In genomic region chr19:9912551-9913236, GRCh38 we compare ENCODE assay signal across 14 cellular contexts. TPM values are rescaled to one million over a fixed set of nuclear protein-coding genes. Genes with fewer than 3 reads are reported as not detected.
DNase-seq lines count a peak whose midpoint lies in the region; ATAC-seq and TF ChIP-seq lines count a peak whose summit lies in the region.
"Had no signal": no experiment of that assay in that cellular context is flagged by ENCODE, and none has a peak within 500 bp of the region (broad histone marks: within the 10 kb centered on the region; RNA-seq: fewer than 3 reads in every experiment).

No MANE protein-coding gene starts in this region.

- peaks cover 16% of the 10 kb centered on the region for H3K4me1 Mint-ChIP-seq in activated CD4-positive, alpha-beta T cell treated with anti-CD3 and anti-CD28 coated beads, Interleukin-2, amount 10 ng/mL, durations not matched to agents 7 days and 5 days
- peaks cover 12% of the 10 kb centered on the region for H3K4me1 Mint-ChIP-seq in WTC11
- H3K4me1 Mint-ChIP-seq in stimulated activated naive CD8-positive, alpha-beta T cell treated with anti-CD3 and anti-CD28 coated beads, Interleukin-15, amount 100 ng/mL, for 72 hours, result peaks cover 13% of the 10 kb centered on the region

- H3K27me3 Mint-ChIP-seq in activated CD4-positive, alpha-beta T cell treated with anti-CD3 and anti-CD28 coated beads, Interleukin-2, amount 10 ng/mL, durations not matched to agents 7 days and 5 days, result peaks cover 30% of the 10 kb centered on the region
- H3K27me3 Mint-ChIP-seq in WTC11 (ENCODE audit: low read depth), result peaks cover 5% of the 10 kb centered on the region; the same call in 1 of the 2 replicates
- H3K27me3 Mint-ChIP-seq in stimulated activated naive CD8-positive, alpha-beta T cell treated with anti-CD3 and anti-CD28 coated beads, Interleukin-15, amount 100 ng/mL, for 72 hours, result peaks cover 24% of the 10 kb centered on the region

- POLR2A ChIA-PET in activated CD4-positive, alpha-beta T cell treated with anti-CD3 and anti-CD28 coated beads, Interleukin-2, amount 10 ng/mL, durations not matched to agents 7 days and 5 days (lab: Charles Lee), result interaction anchor here (0.6 kb wide), 1 partner anchor 468 kb away, joined by 3 read pairs; the partner anchor contains the start of gene TYK2
- POLR2A ChIA-PET in WTC11 (lab: Charles Lee), result interaction anchor here (0.6 to 0.9 kb wide), 2 partner anchors 11 to 1307 kb away, joined by 3 read pairs; no protein-coding TSS in a partner anchor

- CTCF ChIA-PET in activated CD4-positive, alpha-beta T cell treated with anti-CD3 and anti-CD28 coated beads, Interleukin-2, amount 10 ng/mL, durations not matched to agents 7 days and 5 days (lab: Charles Lee), result interaction anchor here (0.6 to 0.7 kb wide), 2 partner anchors 127 to 494 kb away, joined by 3 to 4 read pairs; no protein-coding TSS in a partner anchor
- CTCF ChIA-PET in WTC11 (lab: Charles Lee), result interaction anchor here (0.5 to 1.4 kb wide), 6 partner anchors 18 to 149 kb away, joined by 3 to 7 read pairs (median 3); no protein-coding TSS in a partner anchor

- DNase-seq in activated CD4-positive, alpha-beta T cell treated with anti-CD3 and anti-CD28 coated beads, Interleukin-2, amount 10 ng/mL, durations not matched to agents 7 days and 5 days, result no peak
- DNase-seq in activated CD4-positive, alpha-beta T cell treated with anti-CD3 and anti-CD28 coated beads for 48 hours, result no peak
- DNase-seq in WTC11 (ENCODE audit: low spot score), result no peak
- DNase-seq in stimulated activated naive CD8-positive, alpha-beta T cell treated with anti-CD3 and anti-CD28 coated beads, Interleukin-15, amount 100 ng/mL, for 72 hours, result no peak
- no peak for DNase-seq in mesenteric fat pad (ENCODE audit: low spot score)
- DNase-seq: effector memory CD8-positive, alpha-beta T cell; NCI-H1048; nephron progenitor cell; stimulated activated CD4-positive, alpha-beta T cell treated with anti-CD3 and anti-CD28 coated beads, Interleukin-15, amount 100 ng/mL, for 24 hours had no signal

- ATAC-seq in WTC11 (no peak), GM21381 (IDR thresholded peaks at IDR 0.05; ENCODE audit: unreplicated experiment) (no peak), HG02571 (IDR thresholded peaks at IDR 0.05; ENCODE audit: unreplicated experiment) (no peak)
- ATAC-seq in stimulated activated naive CD8-positive, alpha-beta T cell treated with anti-CD3 and anti-CD28 coated beads, Interleukin-15, amount 100 ng/mL, for 72 hours, result no peak
- ATAC-seq: activated CD4-positive, CD25-positive, alpha-beta regulatory T cell treated with anti-CD3 and anti-CD28 coated beads, Interleukin-2, amount 50 U/mL, for 24 hours; effector memory CD8-positive, alpha-beta T cell had no signal

- peak overlapping the region; percentile 53 for H3K4me3 ChIP-seq in iPS-11a (ENCODE audit: low read depth, low read length)

- TF ChIP-seq CTCF in WTC11 (IDR thresholded peaks at IDR 0.05), result no peak

- no peaks in the 10 kb centered on the region for H3K9me3 Mint-ChIP-seq in activated CD4-positive, alpha-beta T cell treated with anti-CD3 and anti-CD28 coated beads, Interleukin-2, amount 10 ng/mL, durations not matched to agents 7 days and 5 days
- H3K9me3 Mint-ChIP-seq in WTC11, result no peaks in the 10 kb centered on the region
- no peaks in the 10 kb centered on the region for H3K9me3 Mint-ChIP-seq in stimulated activated naive CD8-positive, alpha-beta T cell treated with anti-CD3 and anti-CD28 coated beads, Interleukin-15, amount 100 ng/mL, for 72 hours
- H3K9me3 Mint-ChIP-seq: effector memory CD8-positive, alpha-beta T cell; nephron progenitor cell had no signal

- H3K27ac Mint-ChIP-seq in activated CD4-positive, alpha-beta T cell treated with anti-CD3 and anti-CD28 coated beads, Interleukin-2, amount 10 ng/mL, durations not matched to agents 7 days and 5 days, result peak overlapping the region; percentile 23
- H3K27ac Mint-ChIP-seq in WTC11, result peak overlapping the region; percentile 9; the same call in 1 of the 2 replicates
- no peak overlapping the region for H3K27ac Mint-ChIP-seq in stimulated activated naive CD8-positive, alpha-beta T cell treated with anti-CD3 and anti-CD28 coated beads, Interleukin-15, amount 100 ng/mL, for 72 hours
- H3K27ac Mint-ChIP-seq: activated naive CD8-positive, alpha-beta T cell; nephron progenitor cell had no signal

- peak overlapping the region; percentile 62 for H3K4me3 Mint-ChIP-seq in activated CD4-positive, alpha-beta T cell treated with anti-CD3 and anti-CD28 coated beads, Interleukin-2, amount 10 ng/mL, durations not matched to agents 7 days and 5 days
- no peak overlapping the region for H3K4me3 Mint-ChIP-seq in WTC11
- peak overlapping the region; percentile 44 to 46 for H3K4me3 Mint-ChIP-seq in stimulated activated naive CD8-positive, alpha-beta T cell treated with anti-CD3 and anti-CD28 coated beads, Interleukin-15, amount 100 ng/mL, for 72 hours
- H3K4me3 Mint-ChIP-seq: activated naive CD8-positive, alpha-beta T cell; effector memory CD8-positive, alpha-beta T cell; nephron progenitor cell had no signal

- H3K36me3 Mint-ChIP-seq in activated CD4-positive, alpha-beta T cell treated with anti-CD3 and anti-CD28 coated beads, Interleukin-2, amount 10 ng/mL, durations not matched to agents 7 days and 5 days (ENCODE audit: low read depth), result no peaks in the 10 kb centered on the region
- no peaks in the 10 kb centered on the region; the same call in 1 of the 2 replicates for H3K36me3 Mint-ChIP-seq in WTC11
- H3K36me3 Mint-ChIP-seq: activated naive CD8-positive, alpha-beta T cell had no signal

TF ChIP-seq in WTC11, 78 proteins besides CTCF, POLR2A, EP300 and RAD21 (continues in another document):
- TF ChIP-seq NFATC4 (CRISPR knock-in tag; IDR thresholded peaks at IDR 0.05) (no peak), NFE2L1 (CRISPR knock-in tag; IDR thresholded peaks at IDR 0.05) (no peak), ZNF263 (CRISPR knock-in tag; IDR thresholded peaks at IDR 0.05; ENCODE audit: low read depth) (no peak), ZNF423 (CRISPR knock-in tag; IDR thresholded peaks at IDR 0.05) (no peak), MYBL2 (CRISPR knock-in tag; IDR thresholded peaks at IDR 0.05) (no peak), GTF2I (CRISPR knock-in tag; conservative IDR thresholded peaks at IDR 0.05) (no peak), CBFB (CRISPR knock-in tag; IDR thresholded peaks at IDR 0.05; ENCODE audit: low read depth) (no peak), ZNF281 (CRISPR knock-in tag; IDR thresholded peaks at IDR 0.05) (no peak)
- TF ChIP-seq, protein P1, sequence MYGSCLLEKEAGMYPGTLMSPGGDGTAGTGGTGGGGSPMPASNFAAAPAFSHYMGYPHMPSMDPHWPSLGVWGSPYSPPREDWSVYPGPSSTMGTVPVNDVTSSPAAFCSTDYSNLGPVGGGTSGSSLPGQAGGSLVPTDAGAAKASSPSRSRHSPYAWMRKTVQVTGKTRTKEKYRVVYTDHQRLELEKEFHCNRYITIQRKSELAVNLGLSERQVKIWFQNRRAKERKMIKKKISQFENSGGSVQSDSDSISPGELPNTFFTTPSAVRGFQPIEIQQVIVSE (CRISPR knock-in tag; IDR thresholded peaks at IDR 0.05; ENCODE audit: borderline replicate concordance), result no peak

RNA-seq across cellular contexts. Expression of gene OLFM2, which starts 23.6 kb away (rescaled TPM):
- total RNA-seq in activated CD4-positive, alpha-beta T cell treated with anti-CD3 and anti-CD28 coated beads, Interleukin-2, amount 10 ng/mL, durations not matched to agents 7 days and 5 days, result 10 to 100 TPM; 11.3 to 12.5 TPM
- total RNA-seq in WTC11 (2021) (66.0 to 93.3 TPM (median 91.8 TPM) in 3 replicates), mesenteric fat pad (15.9 TPM)

Comparison
In these comparisons a context has a peak if more than half of its experiments do, and no peak if none do; other contexts are left out.
1. H3K27ac Mint-ChIP-seq: peak in activated CD4-positive, alpha-beta T cell treated with anti-CD3 and anti-CD28 coated beads, Interleukin-2, amount 10 ng/mL, durations not matched to agents 7 days and 5 days (single experiment) and WTC11 (single experiment); none in stimulated activated naive CD8-positive, alpha-beta T cell treated with anti-CD3 and anti-CD28 coated beads, Interleukin-15, amount 100 ng/mL, for 72 hours (0 of 2).